20 cellular contexts compared by ENCODE assay signal in genomic region chr7:87325576-87326370, GRCh38.
"Had no signal": no experiment of that assay in that cellular context is flagged by ENCODE, and none has a peak within 500 bp of the region (broad histone marks: within the 10 kb centered on the region; RNA-seq: fewer than 3 reads in every experiment).

No MANE protein-coding gene starts in this region.

- DNase-seq: activated CD4-positive, alpha-beta memory T cell treated with anti-CD3 and anti-CD28 coated beads, Interleukin-2, amount 10 ng/mL, durations not matched to agents 7 days and 5 days; activated CD4-positive, alpha-beta T cell treated with anti-CD3 and anti-CD28 coated beads for 48 hours; activated CD4-positive, CD25-positive, alpha-beta regulatory T cell; activated naive CD4-positive, alpha-beta T cell treated with Interleukin-2 at 50 U/mL for 16 hours; activated naive CD8-positive, alpha-beta T cell treated with anti-CD3 and anti-CD28 coated beads, Interleukin-2, amount 10 ng/mL, durations not matched to agents 7 days and 5 days; activated T-cell treated with anti-CD3 and anti-CD28 coated beads, Interleukin-2, amount 50 U/mL, for 1 hour; amygdala; esophagus squamous epithelium; stimulated activated CD4-positive, alpha-beta T cell treated with anti-CD3 and anti-CD28 coated beads, Interleukin-4, amount 100 ng/mL, for 24 hours; testis had no signal

- H3K36me3 ChIP-seq: neutrophil had no signal

- H3K4me3 ChIP-seq: coronary artery, esophagus squamous epithelium, lung, smooth muscle cell, testis had no signal

- H3K27ac ChIP-seq: coronary artery, esophagus squamous epithelium, neutrophil, parathyroid adenoma, testis had no signal

- H3K4me1 Mint-ChIP-seq: activated CD4-positive, alpha-beta memory T cell treated with anti-CD3 and anti-CD28 coated beads, Interleukin-2, amount 10 ng/mL, durations not matched to agents 7 days and 5 days; activated naive CD8-positive, alpha-beta T cell treated with anti-CD3 and anti-CD28 coated beads, Interleukin-2, amount 10 ng/mL, durations not matched to agents 7 days and 5 days; stimulated activated memory B cell treated with anti-CD40 and anti-IgM and Interleukin-4, amounts not matched to agents 10 μg/mL and 1 μg/mL and 100 μg/mL, for 72 hours had no signal

- ATAC-seq: natural killer cell treated with Interleukin-12 subunit alpha and Interleukin-12 subunit beta and Interleukin-15 and Interleukin-18, amount 100 ng/mL, for 72 hours; sciatic nerve; stimulated activated memory B cell treated with anti-CD40 and anti-IgM and Interleukin-4, amounts not matched to agents 10 μg/mL and 1 μg/mL and 100 μg/mL, for 72 hours had no signal

- H3K27me3 ChIP-seq: esophagus squamous epithelium, neutrophil, testis had no signal

- H3K27me3 Mint-ChIP-seq: activated CD4-positive, alpha-beta memory T cell treated with anti-CD3 and anti-CD28 coated beads, Interleukin-2, amount 10 ng/mL, durations not matched to agents 7 days and 5 days; activated naive CD8-positive, alpha-beta T cell treated with anti-CD3 and anti-CD28 coated beads, Interleukin-2, amount 10 ng/mL, durations not matched to agents 7 days and 5 days; natural killer cell treated with Interleukin-12 subunit alpha and Interleukin-12 subunit beta and Interleukin-15 and Interleukin-18, amount 100 ng/mL, for 72 hours; stimulated activated memory B cell treated with anti-CD40 and anti-IgM and Interleukin-4, amounts not matched to agents 10 μg/mL and 1 μg/mL and 100 μg/mL, for 72 hours; type B pancreatic cell had no signal

- H3K4me2 ChIP-seq: smooth muscle cell had no signal

- H3K79me2 ChIP-seq: parathyroid adenoma had no signal

- H3K27ac Mint-ChIP-seq: activated CD4-positive, alpha-beta memory T cell treated with anti-CD3 and anti-CD28 coated beads, Interleukin-2, amount 10 ng/mL, durations not matched to agents 7 days and 5 days; activated naive CD8-positive, alpha-beta T cell treated with anti-CD3 and anti-CD28 coated beads, Interleukin-2, amount 10 ng/mL, durations not matched to agents 7 days and 5 days; activated T-helper 2 cell treated with anti-CD3 and anti-CD28 coated beads, Interferon-gamma antibody, Interleukin-2, Interleukin-4, amounts not matched to agents 10 μg/mL and 5 μg/mL and 100 μg/mL, durations not matched to agents 14 hours and 24 hours and 36 hours; natural killer cell treated with Interleukin-12 subunit alpha and Interleukin-12 subunit beta and Interleukin-15 and Interleukin-18, amount 100 ng/mL, for 72 hours; stimulated activated memory B cell treated with anti-CD40 and anti-IgM and Interleukin-4, amounts not matched to agents 10 μg/mL and 1 μg/mL and 100 μg/mL, for 72 hours; type B pancreatic cell had no signal

- H3K4me1 ChIP-seq: parathyroid adenoma, testis had no signal

- H3K4me3 Mint-ChIP-seq: activated CD4-positive, alpha-beta memory T cell treated with anti-CD3 and anti-CD28 coated beads, Interleukin-2, amount 10 ng/mL, durations not matched to agents 7 days and 5 days; activated naive CD8-positive, alpha-beta T cell treated with anti-CD3 and anti-CD28 coated beads, Interleukin-2, amount 10 ng/mL, durations not matched to agents 7 days and 5 days; natural killer cell treated with Interleukin-12 subunit alpha and Interleukin-12 subunit beta and Interleukin-15 and Interleukin-18, amount 100 ng/mL, for 72 hours; stimulated activated memory B cell treated with anti-CD40 and anti-IgM and Interleukin-4, amounts not matched to agents 10 μg/mL and 1 μg/mL and 100 μg/mL, for 72 hours; type B pancreatic cell had no signal
